16 cellular contexts compared by ENCODE assay signal in genomic region chr18:69631281-69631680, GRCh38.
"Had no signal": no experiment of that assay in that cellular context is flagged by ENCODE, and none has a peak within 500 bp of the region (broad histone marks: within the 10 kb centered on the region; RNA-seq: fewer than 3 reads in every experiment).

No MANE protein-coding gene starts in this region.

- H3K4me2 ChIP-seq: neural progenitor cell had no signal

- H3K4me3 Mint-ChIP-seq: activated naive CD8-positive, alpha-beta T cell treated with anti-CD3 and anti-CD28 coated beads, Interleukin-2, amount 50 U/mL, for 24 hours; activated T-helper 1 cell treated with anti-CD3 and anti-CD28 coated beads, Interleukin-12 subunit alpha, Interleukin-12 subunit beta, Interleukin-2, Interleukin-4 antibody, amounts not matched to agents 30 ng/mL and 10 ng/mL and 1 ng/mL, durations not matched to agents 14 hours and 24 hours and 36 hours; mesothelial cell of epicardium; neural progenitor cell had no signal

- H2AFZ ChIP-seq: neural progenitor cell had no signal

- H3K36me3 Mint-ChIP-seq: mesothelial cell of epicardium had no signal

- H3K4me3 ChIP-seq: body of pancreas, neural progenitor cell, ovary, uterus had no signal

- H3K9me3 ChIP-seq: body of pancreas, ovary, uterus had no signal

- H3K9me3 Mint-ChIP-seq: activated naive CD8-positive, alpha-beta T cell treated with anti-CD3 and anti-CD28 coated beads, Interleukin-2, amount 50 U/mL, for 24 hours; activated T-helper 1 cell treated with anti-CD3 and anti-CD28 coated beads, Interleukin-12 subunit alpha, Interleukin-12 subunit beta, Interleukin-2, Interleukin-4 antibody, amounts not matched to agents 30 ng/mL and 10 ng/mL and 1 ng/mL, durations not matched to agents 14 hours and 24 hours and 36 hours; mesothelial cell of epicardium; neural progenitor cell had no signal

- H3K27ac ChIP-seq: body of pancreas, neural progenitor cell, ovary, uterus had no signal

- H3K4me1 ChIP-seq: body of pancreas, neural progenitor cell, uterus had no signal

- H3K36me3 ChIP-seq: neural progenitor cell, ovary, uterus had no signal

- H3K27ac Mint-ChIP-seq: activated naive CD8-positive, alpha-beta T cell treated with anti-CD3 and anti-CD28 coated beads, Interleukin-2, amount 50 U/mL, for 24 hours; activated T-helper 1 cell treated with anti-CD3 and anti-CD28 coated beads, Interleukin-12 subunit alpha, Interleukin-12 subunit beta, Interleukin-2, Interleukin-4 antibody, amounts not matched to agents 30 ng/mL and 10 ng/mL and 1 ng/mL, durations not matched to agents 14 hours and 24 hours and 36 hours; mesothelial cell of epicardium; neural progenitor cell had no signal

- H3K27me3 ChIP-seq: body of pancreas, neural progenitor cell, ovary, uterus had no signal

- H3K9ac ChIP-seq: neural progenitor cell had no signal

- H3K4me1 Mint-ChIP-seq: activated naive CD8-positive, alpha-beta T cell treated with anti-CD3 and anti-CD28 coated beads, Interleukin-2, amount 50 U/mL, for 24 hours; neural progenitor cell had no signal

- DNase-seq: activated CD4-positive, alpha-beta T cell treated with anti-CD3 and anti-CD28 coated beads for 48 hours; activated naive CD4-positive, alpha-beta T cell; activated naive CD8-positive, alpha-beta T cell treated with anti-CD3 and anti-CD28 coated beads, Interleukin-2, amount 50 U/mL, for 24 hours; body of pancreas; central memory CD4-positive, alpha-beta T cell; cortex of kidney; effector memory CD4-positive, alpha-beta T cell; kidney glomerular epithelial cell; ovary; stimulated activated CD4-positive, alpha-beta T cell treated with anti-CD3 and anti-CD28 coated beads, Interleukin-4, amount 100 ng/mL, for 1 hour; stimulated activated CD8-positive, alpha-beta memory T cell treated with anti-CD3 and anti-CD28 coated beads, Interleukin-4, amount 100 ng/mL, for 48 hours; T-helper 1 cell; uterus had no signal
